Comparison of ENCODE assay signal across 8 cellular contexts in the genomic region with DNA sequence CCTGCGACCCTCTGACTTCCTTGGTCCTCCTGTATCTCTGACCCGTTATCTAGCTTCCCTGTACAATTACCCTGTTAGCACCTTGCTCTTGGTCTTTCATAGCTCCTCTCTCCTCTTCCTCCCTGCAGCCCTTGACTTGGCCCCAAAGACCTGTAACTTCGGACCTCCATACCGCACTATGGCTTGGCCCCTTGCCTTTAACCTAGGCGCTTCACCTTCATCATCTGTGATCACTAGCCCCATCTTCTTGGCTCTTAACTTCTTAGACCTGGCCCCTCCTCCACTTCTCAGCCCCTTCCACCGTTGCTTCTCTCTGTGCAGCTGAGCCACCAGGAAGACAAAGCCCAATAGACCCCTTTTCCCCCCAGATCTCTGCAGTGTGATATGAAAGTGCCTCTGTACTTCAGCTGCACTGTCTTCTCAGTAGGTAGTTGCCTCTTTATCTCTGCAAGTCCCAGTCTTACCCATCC. TPM values are rescaled to one million over a fixed set of nuclear protein-coding genes. Genes with fewer than 3 reads are reported as not detected.
DNase-seq lines count a peak whose midpoint lies in the region; ATAC-seq and TF ChIP-seq lines count a peak whose summit lies in the region.

No MANE protein-coding gene starts in this region.

- POLR2A ChIA-PET in RWPE1 (lab: Yijun Ruan, JAX; ENCODE audit: low non-redundant PET), result no interaction called here

- TF ChIP-seq CTCF in RWPE1 (conservative IDR thresholded peaks at IDR 0.05; ENCODE audit: low read depth) (no peak), esophagus squamous epithelium (IDR thresholded peaks at IDR 0.05) (no peak)

- WGBS in esophagus squamous epithelium, 2 donors, result 7 to 8% methylated on average over 6 of the region's 6 CpGs

- no peak for TF ChIP-seq POLR2A in esophagus squamous epithelium (IDR thresholded peaks at IDR 0.05)

- H3K4me1 ChIP-seq in esophagus squamous epithelium (peaks cover 6 to 24% (median 12%) of the 10 kb centered on the region in 3 donors), rectal smooth muscle tissue (ENCODE audit: control insufficient read depth, insufficient read depth, low read length) (peaks cover 5% of the 10 kb centered on the region)

- H3K9me3 ChIP-seq in esophagus squamous epithelium, result peaks cover 0 to 8% (median 0%) of the 10 kb centered on the region in 3 donors

- peak overlapping the region; percentile 95 for H3K9ac ChIP-seq in rectal smooth muscle tissue (ENCODE audit: low read length)

- intact Hi-C loops in esophagus squamous epithelium (cut with DNase I), result no loop called here

- CTCF ChIA-PET in RWPE1 (lab: Yijun Ruan, JAX), result interaction anchor here (0.6 kb wide), 1 partner anchor 317 kb away, joined by 3 read pairs; no protein-coding TSS in a partner anchor

- H3K27me3 ChIP-seq in esophagus squamous epithelium (no peaks in the 10 kb centered on the region), rectal smooth muscle tissue (ENCODE audit: control insufficient read depth, insufficient read depth, low read length) (no peaks in the 10 kb centered on the region)

- ATAC-seq in GM18907 (IDR thresholded peaks at IDR 0.05; ENCODE audit: unreplicated experiment) (peak; percentile 7), GM19328 (IDR thresholded peaks at IDR 0.05; ENCODE audit: unreplicated experiment) (no peak), GM18519 (IDR thresholded peaks at IDR 0.05; ENCODE audit: low FRiP score, unreplicated experiment) (no peak)

- H3K4me3 ChIP-seq in esophagus squamous epithelium (peak overlapping the region; percentile 77 to 96 (median 86)), rectal smooth muscle tissue (ENCODE audit: low read length) (peak overlapping the region; percentile 87)

- peak overlapping the region; percentile 73 for H3K27ac ChIP-seq in RWPE1
- H3K27ac ChIP-seq in esophagus squamous epithelium, result peak overlapping the region in 3 of 4 donors; percentile 87 to 90 (median 89)
- H3K27ac ChIP-seq in rectal smooth muscle tissue (ENCODE audit: low read depth, low read length), result no peak overlapping the region

- DNase-seq in RWPE1 (ENCODE audit: low spot score) (no peak), esophagus squamous epithelium (lab: John Stamatoyannopoulos, UW) (no peak), NCI-H2196 (lab: John Stamatoyannopoulos, UW; ENCODE audit: unreplicated experiment) (no peak), NCI-H1930 (lab: John Stamatoyannopoulos, UW) (no peak)

- H3K36me3 ChIP-seq in esophagus squamous epithelium (peaks cover 4 to 48% (median 8%) of the 10 kb centered on the region in 3 donors), rectal smooth muscle tissue (ENCODE audit: control insufficient read depth, insufficient read depth, low read length) (peaks cover 11% of the 10 kb centered on the region)

RNA-seq across cellular contexts. Expression of gene ZNF691, which starts 0.7 kb away (rescaled TPM):
- 1 to 10 TPM; 2.0 to 9.2 (median 5.5) TPM for total RNA-seq in esophagus squamous epithelium

RNA-seq across cellular contexts. Expression of gene SVBP, which starts 29.9 kb away (rescaled TPM):
- 10 to 100 TPM in 3 of 4 donors, 1 to 10 TPM in 1; 5.8 to 18.3 (median 14.2) TPM for total RNA-seq in esophagus squamous epithelium

RNA-seq across cellular contexts. Expression of gene ERMAP, which starts 30.2 kb away (rescaled TPM):
- total RNA-seq in esophagus squamous epithelium, result 10 to 100 TPM in 2 of 4 donors, 1 to 10 TPM in 2; 6.1 to 11.7 (median 8.7) TPM
